Comparison of ENCODE assay signal across 8 cellular contexts in the genomic region with DNA sequence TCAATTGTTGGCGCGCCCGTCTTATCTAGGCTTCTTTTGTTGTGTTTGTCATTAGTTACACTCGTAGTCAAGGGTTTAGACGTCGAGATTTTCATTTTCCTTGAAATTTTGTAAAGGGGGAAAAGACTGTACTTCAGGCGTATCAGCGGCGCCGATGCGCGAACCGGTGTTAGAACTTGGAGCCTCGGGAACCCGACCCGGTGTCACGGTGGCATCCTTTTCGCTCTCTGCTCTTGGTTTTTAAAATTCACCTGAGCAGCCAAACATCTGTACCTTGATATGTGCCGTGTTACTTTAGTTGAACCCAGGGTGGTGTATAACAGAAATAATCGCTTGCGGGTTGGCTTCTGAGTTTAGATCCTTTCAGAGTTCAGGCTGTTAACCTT. TPM values are rescaled to one million over a fixed set of nuclear protein-coding genes. Genes with fewer than 3 reads are reported as not detected.
DNase-seq lines count a peak whose midpoint lies in the region; ATAC-seq, FAIRE-seq and TF ChIP-seq lines count a peak whose summit lies in the region.

No MANE protein-coding gene starts in this region.

- H2BK120ac ChIP-seq in H1 (replicated peaks; ENCODE audit: low read depth, low read length), result no peak overlapping the region

- H3K79me2 ChIP-seq in DOHH2 (ENCODE audit: control insufficient read depth, low read length) (peaks cover 45% of the 10 kb centered on the region), PC-3 (ENCODE audit: low read length) (peaks cover 29% of the 10 kb centered on the region), H1 (ENCODE audit: control insufficient read depth in 1 of 2, insufficient read depth in 2 of 2, low read length in 2 of 2) (peaks cover 0 to 5% of the 10 kb centered on the region in 2 experiments; a peak in 1 of 4 replicates)

- H3K4me3 ChIP-seq in DOHH2 (ENCODE audit: low read length), result peak overlapping the region; percentile 91
- H3K4me3 ChIP-seq in PC-3 (ENCODE audit: low read length), result peak overlapping the region; percentile 85
- H3K4me3 ChIP-seq in H1 (ENCODE audit: extremely low read depth in 1 of 4, insufficient read depth in 2 of 4, low read depth in 3 of 4, low read length in 4 of 4), result peak overlapping the region; percentile 72 to 99 (median 82)
- peak overlapping the region; percentile 85 for H3K4me3 ChIP-seq in ovary

- H3K4me2 ChIP-seq in DOHH2 (ENCODE audit: low read length) (peak overlapping the region; percentile 69), PC-3 (ENCODE audit: low read length) (peak overlapping the region; percentile 89), H1 (ENCODE audit: insufficient read depth in 1 of 2, low read depth in 2 of 2, low read length in 2 of 2) (peak overlapping the region; percentile 75 to 91)

- POLR2A ChIA-PET in PC-3 (lab: Charles Lee; ENCODE audit: unreplicated experiment), result interaction anchor here (0.6 kb wide), 1 partner anchor 16 kb away, joined by 5 read pairs; no protein-coding TSS in a partner anchor
- POLR2A ChIA-PET in H1 (lab: Charles Lee; ENCODE audit: partially characterized antibody), result interaction anchor here (1.5 kb wide), 1 partner anchor 16 kb away, joined by 3 read pairs; no protein-coding TSS in a partner anchor

- intact Hi-C loops in PC-3 (cut with micrococcal nuclease) (loop anchor here (5.0 to 10.0 kb wide), 4 partner anchors 83 to 469 kb away; partner anchors contain the start of gene NPC1), ovary (cut with DNase I) (loop anchor here in 2 of 4 donors (2.0 to 10.0 kb wide), 4 partner anchors 49 to 311 kb away; partner anchors contain the start of genes NPC1 (in 2 of the 2) and RIOK3 (in 1 of the 2))

- H3K27ac ChIP-seq in DOHH2 (ENCODE audit: low read depth, low read length) (peak overlapping the region; percentile 17; the same call in 1 of the 2 replicates), PC-3 (ENCODE audit: low read length) (no peak overlapping the region), H1 (ENCODE audit: low read depth, low read length) (no peak overlapping the region), ovary (peak overlapping the region; percentile 36 to 93)

- no peaks in the 10 kb centered on the region for H3K27me3 ChIP-seq in DOHH2 (ENCODE audit: control insufficient read depth, low read length)
- H3K27me3 ChIP-seq in PC-3 (ENCODE audit: low read length), result no peaks in the 10 kb centered on the region
- H3K27me3 ChIP-seq in H1 (replicated peaks in 1 of 4; ENCODE audit: control insufficient read depth in 3 of 4, extremely low read depth in 1 of 4, insufficient read depth in 3 of 4, low read length in 3 of 4), result peaks cover 0 to 13% (median 5%) of the 10 kb centered on the region in 4 experiments; a peak in 5 of 7 replicates
- H3K27me3 ChIP-seq in ovary, result no peaks in the 10 kb centered on the region

- TF ChIP-seq CTCF in DOHH2 (IDR thresholded peaks at IDR 0.05; ENCODE audit: low read depth, low read length, poor library complexity, severe bottlenecking) (no peak), PC-3 (conservative IDR thresholded peaks at IDR 0.05; ENCODE audit: low read depth, low read length) (no peak), H1 (IDR thresholded peaks at IDR 0.05; ENCODE audit: control extremely low read depth in 1 of 3, insufficient read depth in 1 of 3, low read depth in 1 of 3, low read length in 3 of 3) (no peak), ovary (IDR thresholded peaks at IDR 0.05) (no peak), GM10266 (IDR thresholded peaks at IDR 0.05; ENCODE audit: control insufficient read depth, insufficient read depth, low read depth, missing control alignments) (no peak)

- TF ChIP-seq EP300 in H1 (IDR thresholded peaks at IDR 0.05; ENCODE audit: borderline replicate concordance in 1 of 2, low read depth in 2 of 2, low read length in 2 of 2) (no peak), ovary (IDR thresholded peaks at IDR 0.05) (no peak)

- no peak overlapping the region for H2BK15ac ChIP-seq in H1 (ENCODE audit: low read length)

- no peak overlapping the region for H3K56ac ChIP-seq in H1 (replicated peaks; ENCODE audit: insufficient read length, low read depth, low read length)

- no peak overlapping the region for H4K5ac ChIP-seq in H1 (ENCODE audit: insufficient read length, low read depth, low read length)

- H2AFZ ChIP-seq in PC-3 (ENCODE audit: low read length) (peak overlapping the region; percentile 71), H1 (ENCODE audit: low read length) (peak overlapping the region; percentile 12; the same call in 1 of the 2 replicates)

- no peak overlapping the region for H2AK5ac ChIP-seq in H1 (ENCODE audit: low read depth, low read length)

- no peak overlapping the region for H3K23ac ChIP-seq in H1 (ENCODE audit: insufficient read length)

- FAIRE-seq in H1 (lab: Jason Lieb, UNC), result no peak
- no peak for FAIRE-seq in HTR-8/SVneo (lab: Jason Lieb, UNC)

- H3K14ac ChIP-seq in H1 (ENCODE audit: insufficient read length), result no peak overlapping the region

- no peak for DNase-seq in PC-3
- no peak for DNase-seq in H1 (ENCODE audit: low read depth in 1 of 2, low spot score in 2 of 2)
- DNase-seq in ovary, result no peak
- no peak for DNase-seq in HTR-8/SVneo (ENCODE audit: insufficient read length, low spot score)
- DNase-seq in COLO829 (ENCODE audit: low spot score), result no peak
- DNase-seq in NCI-H510A (lab: John Stamatoyannopoulos, UW), result no peak
- DNase-seq in GM10266 (ENCODE audit: extremely low spot score), result no peak

- no peaks in the 10 kb centered on the region; the same call in 1 of the 2 replicates for H3K79me1 ChIP-seq in H1 (ENCODE audit: low read depth, low read length)

- H3K23me2 ChIP-seq in H1 (ENCODE audit: low read depth, low read length), result peaks cover 7% of the 10 kb centered on the region; the same call in 1 of the 2 replicates

- no peak overlapping the region for H4K8ac ChIP-seq in H1 (ENCODE audit: extremely low read depth, insufficient read depth, low read length)

- H3K9me3 ChIP-seq in DOHH2 (ENCODE audit: control insufficient read depth, insufficient read depth, low read length), result no peaks in the 10 kb centered on the region
- H3K9me3 ChIP-seq in PC-3 (ENCODE audit: low read length), result no peaks in the 10 kb centered on the region
- no peaks in the 10 kb centered on the region for H3K9me3 ChIP-seq in H1 (ENCODE audit: insufficient read depth in 2 of 2, low read depth in 1 of 2, low read length in 1 of 2)
- H3K9me3 ChIP-seq in ovary, result no peaks in the 10 kb centered on the region

- WGBS in H1 (ENCODE audit: extremely low coverage in 1 of 2, insufficient coverage in 1 of 2, insufficient read length in 1 of 2, insufficient replicate concordance in 2 of 2, low coverage in 1 of 2, low lambda C conversion rate in 2 of 2, missing lambda C conversion rate in 1 of 2), 2 experiments, result 14% methylated on average over 18 of the region's 21 CpGs; no CpG with 5 or more reads in 1 of the 2 experiments
- WGBS in ovary, 3 donors, result 1 to 2% (median 2%) methylated on average over 21 of the region's 21 CpGs

- BruUV-seq in PC-3 (replicated peaks; lab: Mats Ljungman, UMichigan), result no TSS peak

- H3K4me1 ChIP-seq in DOHH2 (ENCODE audit: control insufficient read depth, low read length) (peaks cover 40% of the 10 kb centered on the region), PC-3 (ENCODE audit: insufficient read depth, low read length) (peaks cover 20% of the 10 kb centered on the region; the same call in 1 of the 2 replicates), H1 (replicated peaks in 1 of 4; ENCODE audit: control insufficient read depth in 3 of 4, insufficient read depth in 4 of 4, low read length in 3 of 4) (peaks cover 2 to 6% (median 4%) of the 10 kb centered on the region in 4 experiments; a peak in 5 of 7 replicates), ovary (ENCODE audit: insufficient read depth) (peaks cover 5% of the 10 kb centered on the region)

- H4K91ac ChIP-seq in H1 (replicated peaks; ENCODE audit: insufficient read length, low read length), result no peak overlapping the region

- H3K4ac ChIP-seq in H1 (replicated peaks; ENCODE audit: insufficient read length, low read depth, low read length), result no peak overlapping the region

- TF ChIP-seq POLR2A in H1 (IDR thresholded peaks at IDR 0.05; ENCODE audit: control extremely low read depth in 1 of 2, low read depth in 2 of 2, low read length in 2 of 2) (no peak), ovary (IDR thresholded peaks at IDR 0.05) (no peak)

- H3K9me2 ChIP-seq in DOHH2 (replicated peaks; ENCODE audit: control insufficient read depth, low read length), result no peaks in the 10 kb centered on the region
- H3K9me2 ChIP-seq in PC-3 (replicated peaks; ENCODE audit: low read length), result no peaks in the 10 kb centered on the region

- no peak overlapping the region for H2BK12ac ChIP-seq in H1 (ENCODE audit: low read depth, low read length)

- CTCF ChIA-PET in PC-3 (lab: Charles Lee) (no interaction called here), H1 (lab: Charles Lee; ENCODE audit: partially characterized antibody) (no interaction called here)

- no peak overlapping the region for H2BK20ac ChIP-seq in H1 (ENCODE audit: low read length)

- peaks cover 34% of the 10 kb centered on the region for H3K36me3 ChIP-seq in DOHH2 (ENCODE audit: control insufficient read depth, low read length)
- H3K36me3 ChIP-seq in PC-3 (ENCODE audit: low read depth, low read length), result peaks cover 14% of the 10 kb centered on the region; the same call in 1 of the 2 replicates
- peaks cover 0 to 4% (median 0%) of the 10 kb centered on the region in 4 experiments; a peak in 2 of 8 replicates for H3K36me3 ChIP-seq in H1 (ENCODE audit: control insufficient read depth in 2 of 4, insufficient read depth in 4 of 4, low read length in 3 of 4)
- no peaks in the 10 kb centered on the region for H3K36me3 ChIP-seq in ovary

- H2BK5ac ChIP-seq in H1 (ENCODE audit: low read depth, low read length), result no peak overlapping the region

- H3K9ac ChIP-seq in PC-3 (ENCODE audit: low read length) (peak overlapping the region; percentile 72), H1 (replicated peaks in 1 of 4; ENCODE audit: extremely low read depth in 1 of 4, low read depth in 3 of 4, low read length in 3 of 4) (peak overlapping the region in 3 of 4 experiments; percentile 24 to 35 (median 25); a peak in 3 of 7 replicates)

- H4K20me1 ChIP-seq in DOHH2 (ENCODE audit: control insufficient read depth, insufficient read depth, low read depth, low read length) (no peaks in the 10 kb centered on the region), PC-3 (ENCODE audit: low read length) (no peaks in the 10 kb centered on the region), H1 (replicated peaks in 1 of 2; ENCODE audit: control insufficient read depth in 1 of 2, insufficient read depth in 2 of 2, low read length in 2 of 2) (peaks cover 5 to 7% of the 10 kb centered on the region in 2 experiments)

- TF ChIP-seq RAD21 in H1 (IDR thresholded peaks at IDR 0.05 in 1 of 2, conservative IDR thresholded peaks at IDR 0.05 in 1 of 2; ENCODE audit: low read depth in 2 of 2, low read length in 2 of 2), result no peak

- ATAC-seq in PC-3, result no peak

- H3F3A ChIP-seq in DOHH2 (ENCODE audit: control insufficient read depth, insufficient read depth) (0 out of 2 replicates have a peak, but pooled peaks cover 2% of the 10 kb centered on the region), PC-3 (ENCODE audit: low read length, unreplicated experiment) (no peaks in the 10 kb centered on the region)

- H3K18ac ChIP-seq in H1 (ENCODE audit: extremely low read depth, low read length), result no peak overlapping the region

RNA-seq across cellular contexts. Expression of gene RMC1, which starts 0.6 kb away (rescaled TPM):
- total RNA-seq in PC-3 (2014; rRNA removed), result 23.2 and 27.6 TPM in 2 replicates
- total RNA-seq in H1 (2021; fragmentation: NEBNext Ultra II Directional; extraction: Animal tissue kit (Norgen Biotek cat#: 25700)), result 20.1 and 21.3 TPM in 2 replicates
- polyA plus RNA-seq in H1 (2011; rRNA removed), result 14.2 and 16.4 TPM in 2 replicates
- 12.6 TPM for polyA plus RNA-seq in H1 (2011; cell fraction: cytosol; rRNA removed)
- polyA plus RNA-seq in H1 (2011; cell fraction: nucleus; rRNA removed), result 22.0 TPM
- polyA plus RNA-seq in H1 (2012, experiment 1 of 2), result 13.8 to 18.0 TPM (median 16.3 TPM) in 4 replicates
- 6.8 TPM for polyA plus RNA-seq in H1 (2012, experiment 2 of 2)
- 21.6 TPM for polyA plus RNA-seq in H1 (2013, experiment 1 of 2)
- 21.4 TPM for polyA plus RNA-seq in H1 (2013, experiment 2 of 2)
- 11.1 and 13.4 TPM in 2 replicates for polyA minus RNA-seq in H1 (2011; rRNA and poly(A)+ RNA removed)
- polyA minus RNA-seq in H1 (2011; cell fraction: cytosol; rRNA and poly(A)+ RNA removed), result 12.6 TPM
- 11.3 TPM for polyA minus RNA-seq in H1 (2011; cell fraction: nucleus; rRNA and poly(A)+ RNA removed)
- total RNA-seq in ovary, result 10 to 100 TPM; 15.0 to 29.2 (median 21.8) TPM
- 10 to 100 TPM; 22.9 to 29.5 TPM for polyA plus RNA-seq in ovary

RNA-seq across cellular contexts. Expression of gene RIOK3, which starts 50.9 kb away (rescaled TPM):
- total RNA-seq in PC-3 (2014; rRNA removed) (35.0 and 41.4 TPM in 2 replicates), ovary (10 to 100 TPM; 21.5 to 47.6 (median 39.2) TPM)
- total RNA-seq in H1 (2021; fragmentation: NEBNext Ultra II Directional; extraction: Animal tissue kit (Norgen Biotek cat#: 25700)), result 17.6 and 24.3 TPM in 2 replicates
- polyA plus RNA-seq in H1 (2011; rRNA removed) (5.8 and 7.5 TPM in 2 replicates), ovary (10 to 100 TPM; 29.2 to 48.3 TPM)
- polyA plus RNA-seq in H1 (2011; cell fraction: cytosol; rRNA removed), result 9.9 TPM
- polyA plus RNA-seq in H1 (2011; cell fraction: nucleus; rRNA removed), result 10.9 TPM
- polyA plus RNA-seq in H1 (2012, experiment 1 of 2), result 14.3 to 27.4 TPM (median 16.7 TPM) in 4 replicates
- 1.3 TPM for polyA plus RNA-seq in H1 (2012, experiment 2 of 2)
- polyA plus RNA-seq in H1 (2013, experiment 1 of 2), result 14.3 TPM
- polyA plus RNA-seq in H1 (2013, experiment 2 of 2), result 13.3 TPM
- 12.5 and 13.0 TPM in 2 replicates for polyA minus RNA-seq in H1 (2011; rRNA and poly(A)+ RNA removed)
- 15.8 TPM for polyA minus RNA-seq in H1 (2011; cell fraction: cytosol; rRNA and poly(A)+ RNA removed)
- 24.1 TPM for polyA minus RNA-seq in H1 (2011; cell fraction: nucleus; rRNA and poly(A)+ RNA removed)

Comparison
In these comparisons a context has a peak if more than half of its experiments do, and no peak if none do; other contexts are left out.
1. H3K27ac ChIP-seq: peak in DOHH2 (single experiment) and ovary (2 of 2); none in PC-3 (single experiment) and H1 (single experiment).
2. Peak in every context shown above with its lines, with median percentiles within 50 percentile points of each other: H3K4me2 ChIP-seq and H3K4me3 ChIP-seq.